In genomic region chr16:89048871-89049422, GRCh38 we compare ENCODE assay signal across 1 cellular context.
TF ChIP-seq lines count a peak whose summit lies in the region.

No MANE protein-coding gene starts in this region.

TF ChIP-seq in HepG2, 621 proteins besides CTCF, POLR2A, EP300 and RAD21 (continued from another document and continues in another):
- no peak for TF ChIP-seq RBAK (CRISPR knock-in tag; IDR thresholded peaks at IDR 0.05)
- TF ChIP-seq ZNF737 (CRISPR knock-in tag; IDR thresholded peaks at IDR 0.05; ENCODE audit: borderline replicate concordance), result no peak
- TF ChIP-seq IKZF5 (CRISPR knock-in tag; IDR thresholded peaks at IDR 0.05), result no peak
- TF ChIP-seq RNF2 (conservative IDR thresholded peaks at IDR 0.05; ENCODE audit: low read depth), result no peak
- no peak for TF ChIP-seq HDAC6 (IDR thresholded peaks at IDR 0.05; ENCODE audit: low read depth, low read length)
- TF ChIP-seq ZFP90 (CRISPR knock-in tag; IDR thresholded peaks at IDR 0.05; ENCODE audit: borderline replicate concordance), result no peak
- TF ChIP-seq, protein P1, sequence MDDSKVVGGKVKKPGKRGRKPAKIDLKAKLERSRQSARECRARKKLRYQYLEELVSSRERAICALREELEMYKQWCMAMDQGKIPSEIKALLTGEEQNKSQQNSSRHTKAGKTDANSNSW (CRISPR knock-in tag; IDR thresholded peaks at IDR 0.05; ENCODE audit: borderline replicate concordance), result no peak
- no peak for TF ChIP-seq SMC3 (IDR thresholded peaks at IDR 0.05; ENCODE audit: low read length)
- no peak for TF ChIP-seq ZNF788 (CRISPR knock-in tag; IDR thresholded peaks at IDR 0.05; ENCODE audit: borderline replicate concordance)
- no peak for TF ChIP-seq ZNF703 (CRISPR knock-in tag; IDR thresholded peaks at IDR 0.05; ENCODE audit: borderline replicate concordance)
- TF ChIP-seq ZNF232 (CRISPR knock-in tag; IDR thresholded peaks at IDR 0.05; ENCODE audit: borderline replicate concordance), result 0 out of 2 replicates have a peak, but pooled peaks have one; percentile 17
- TF ChIP-seq ZNF83 (CRISPR knock-in tag; IDR thresholded peaks at IDR 0.05; ENCODE audit: borderline replicate concordance), result no peak
- no peak for TF ChIP-seq ASH2L (IDR thresholded peaks at IDR 0.05; ENCODE audit: insufficient read length, low read depth, low read length)
- no peak for TF ChIP-seq ARNT2 (CRISPR knock-in tag; IDR thresholded peaks at IDR 0.05; ENCODE audit: low read depth)
- no peak for TF ChIP-seq CBFB (CRISPR knock-in tag; IDR thresholded peaks at IDR 0.05)
- TF ChIP-seq KAT7 (CRISPR knock-in tag; IDR thresholded peaks at IDR 0.05; ENCODE audit: borderline replicate concordance), result no peak
- TF ChIP-seq SNAPC4 (CRISPR knock-in tag; IDR thresholded peaks at IDR 0.05), result no peak
- no peak for TF ChIP-seq SNAPC5 (CRISPR knock-in tag; IDR thresholded peaks at IDR 0.05; ENCODE audit: borderline replicate concordance)
- no peak for TF ChIP-seq IRX3 (CRISPR knock-in tag; IDR thresholded peaks at IDR 0.05; ENCODE audit: borderline replicate concordance, low read depth)
- TF ChIP-seq CHD2 (IDR thresholded peaks at IDR 0.05; ENCODE audit: low read depth, low read length), result no peak
- TF ChIP-seq ZNF7 (CRISPR knock-in tag; IDR thresholded peaks at IDR 0.05), result no peak
- TF ChIP-seq ZNF253 (CRISPR knock-in tag; IDR thresholded peaks at IDR 0.05; ENCODE audit: borderline replicate concordance), result no peak
- peak; percentile 75; the same call in 1 of the 2 replicates for TF ChIP-seq NFKB2 (CRISPR knock-in tag; IDR thresholded peaks at IDR 0.05; ENCODE audit: borderline replicate concordance)
- TF ChIP-seq ZNF136 (CRISPR knock-in tag; IDR thresholded peaks at IDR 0.05; ENCODE audit: low read depth), result no peak
- TF ChIP-seq ATF6 (CRISPR knock-in tag; conservative IDR thresholded peaks at IDR 0.05), result no peak
- TF ChIP-seq ZNF816 (CRISPR knock-in tag; IDR thresholded peaks at IDR 0.05; ENCODE audit: borderline replicate concordance), result no peak
- no peak for TF ChIP-seq RFX3 (CRISPR knock-in tag; IDR thresholded peaks at IDR 0.05)
- TF ChIP-seq THAP11 (CRISPR knock-in tag; IDR thresholded peaks at IDR 0.05), result no peak
- no peak for TF ChIP-seq MTF1 (CRISPR knock-in tag; IDR thresholded peaks at IDR 0.05)
- TF ChIP-seq CCDC6 (CRISPR knock-in tag; IDR thresholded peaks at IDR 0.05), result no peak
- no peak for TF ChIP-seq JUN (CRISPR knock-in tag; IDR thresholded peaks at IDR 0.05)
- no peak for TF ChIP-seq ZNF749 (CRISPR knock-in tag; IDR thresholded peaks at IDR 0.05; ENCODE audit: borderline replicate concordance)
- no peak for TF ChIP-seq SIX4 (CRISPR knock-in tag; IDR thresholded peaks at IDR 0.05)
- TF ChIP-seq ZBTB20 (CRISPR knock-in tag; IDR thresholded peaks at IDR 0.05; ENCODE audit: borderline replicate concordance, low read depth), result no peak
- TF ChIP-seq NFE2L1 (CRISPR knock-in tag; IDR thresholded peaks at IDR 0.05; ENCODE audit: borderline replicate concordance), result no peak
- no peak for TF ChIP-seq ZNF883 (CRISPR knock-in tag; IDR thresholded peaks at IDR 0.05; ENCODE audit: not compliant biosample characterization)
- 0 out of 2 replicates have a peak, but pooled peaks have one; percentile 17 for TF ChIP-seq REXO4 (CRISPR knock-in tag; IDR thresholded peaks at IDR 0.05; ENCODE audit: borderline replicate concordance)
- no peak for TF ChIP-seq SOX6 (IDR thresholded peaks at IDR 0.05)
- TF ChIP-seq SOX6 (CRISPR knock-in tag; IDR thresholded peaks at IDR 0.05), result no peak
- TF ChIP-seq KLF12 (CRISPR knock-in tag; IDR thresholded peaks at IDR 0.05; ENCODE audit: borderline replicate concordance), result 0 out of 2 replicates have a peak, but pooled peaks have one; percentile 35
- TF ChIP-seq, protein P2, sequence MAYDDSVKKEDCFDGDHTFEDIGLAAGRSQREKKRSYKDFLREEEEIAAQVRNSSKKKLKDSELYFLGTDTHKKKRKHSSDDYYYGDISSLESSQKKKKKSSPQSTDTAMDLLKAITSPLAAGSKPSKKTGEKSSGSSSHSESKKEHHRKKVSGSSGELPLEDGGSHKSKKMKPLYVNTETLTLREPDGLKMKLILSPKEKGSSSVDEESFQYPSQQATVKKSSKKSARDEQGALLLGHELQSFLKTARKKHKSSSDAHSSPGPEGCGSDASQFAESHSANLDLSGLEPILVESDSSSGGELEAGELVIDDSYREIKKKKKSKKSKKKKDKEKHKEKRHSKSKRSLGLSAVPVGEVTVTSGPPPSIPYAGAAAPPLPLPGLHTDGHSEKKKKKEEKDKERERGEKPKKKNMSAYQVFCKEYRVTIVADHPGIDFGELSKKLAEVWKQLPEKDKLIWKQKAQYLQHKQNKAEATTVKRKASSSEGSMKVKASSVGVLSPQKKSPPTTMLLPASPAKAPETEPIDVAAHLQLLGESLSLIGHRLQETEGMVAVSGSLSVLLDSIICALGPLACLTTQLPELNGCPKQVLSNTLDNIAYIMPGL (CRISPR knock-in tag; IDR thresholded peaks at IDR 0.05; ENCODE audit: borderline replicate concordance in 1 of 2, low read depth in 1 of 2), result no peak
- TF ChIP-seq SMAD1 (CRISPR knock-in tag; IDR thresholded peaks at IDR 0.05; ENCODE audit: borderline replicate concordance, low read depth), result no peak
- no peak for TF ChIP-seq RERE (CRISPR knock-in tag; IDR thresholded peaks at IDR 0.05; ENCODE audit: low read depth)
- peak; percentile 89 for TF ChIP-seq U2AF1 (optimal IDR thresholded peaks at IDR 0.05; ENCODE audit: low read depth, low read length)
- TF ChIP-seq, protein P3, sequence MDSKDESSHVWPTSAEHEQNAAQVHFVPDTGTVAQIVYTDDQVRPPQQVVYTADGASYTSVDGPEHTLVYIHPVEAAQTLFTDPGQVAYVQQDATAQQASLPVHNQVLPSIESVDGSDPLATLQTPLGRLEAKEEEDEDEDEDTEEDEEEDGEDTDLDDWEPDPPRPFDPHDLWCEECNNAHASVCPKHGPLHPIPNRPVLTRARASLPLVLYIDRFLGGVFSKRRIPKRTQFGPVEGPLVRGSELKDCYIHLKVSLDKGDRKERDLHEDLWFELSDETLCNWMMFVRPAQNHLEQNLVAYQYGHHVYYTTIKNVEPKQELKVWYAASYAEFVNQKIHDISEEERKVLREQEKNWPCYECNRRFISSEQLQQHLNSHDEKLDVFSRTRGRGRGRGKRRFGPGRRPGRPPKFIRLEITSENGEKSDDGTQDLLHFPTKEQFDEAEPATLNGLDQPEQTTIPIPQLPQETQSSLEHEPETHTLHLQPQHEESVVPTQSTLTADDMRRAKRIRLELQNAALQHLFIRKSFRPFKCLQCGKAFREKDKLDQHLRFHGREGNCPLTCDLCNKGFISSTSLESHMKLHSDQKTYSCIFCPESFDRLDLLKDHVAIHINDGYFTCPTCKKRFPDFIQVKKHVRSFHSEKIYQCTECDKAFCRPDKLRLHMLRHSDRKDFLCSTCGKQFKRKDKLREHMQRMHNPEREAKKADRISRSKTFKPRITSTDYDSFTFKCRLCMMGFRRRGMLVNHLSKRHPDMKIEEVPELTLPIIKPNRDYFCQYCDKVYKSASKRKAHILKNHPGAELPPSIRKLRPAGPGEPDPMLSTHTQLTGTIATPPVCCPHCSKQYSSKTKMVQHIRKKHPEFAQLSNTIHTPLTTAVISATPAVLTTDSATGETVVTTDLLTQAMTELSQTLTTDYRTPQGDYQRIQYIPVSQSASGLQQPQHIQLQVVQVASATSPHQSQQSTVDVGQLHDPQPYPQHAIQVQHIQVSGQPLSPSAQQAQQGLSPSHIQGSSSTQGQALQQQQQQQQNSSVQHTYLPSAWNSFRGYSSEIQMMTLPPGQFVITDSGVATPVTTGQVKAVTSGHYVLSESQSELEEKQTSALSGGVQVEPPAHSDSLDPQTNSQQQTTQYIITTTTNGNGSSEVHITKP (CRISPR knock-in tag; IDR thresholded peaks at IDR 0.05; ENCODE audit: low read depth), result no peak
- TF ChIP-seq ONECUT2 (CRISPR knock-in tag; IDR thresholded peaks at IDR 0.05), result no peak
- no peak for TF ChIP-seq GATAD1 (CRISPR knock-in tag; IDR thresholded peaks at IDR 0.05)
- no peak for TF ChIP-seq MAFG (CRISPR knock-in tag; IDR thresholded peaks at IDR 0.05)
